Comparison of ENCODE assay signal across 8 cellular contexts in genomic region chr5:142433526-142434321, GRCh38.
A peak's percentile ranks its signal among the peaks of the same experiment; 100 is the strongest.
DNase-seq lines count a peak whose midpoint lies in the region; ATAC-seq and TF ChIP-seq lines count a peak whose summit lies in the region.

No MANE protein-coding gene starts in this region.

- H3K4me3 Mint-ChIP-seq in WTC11: no peak overlapping the region
- H3K4me3 Mint-ChIP-seq in stimulated activated effector memory CD8-positive, alpha-beta T cell treated with anti-CD3 and anti-CD28 coated beads, Interleukin-12 subunit alpha, Interleukin-12 subunit beta, amount 100 ng/mL, for 72 hours: peak overlapping the region; percentile 71

- POLR2A ChIA-PET in WTC11 (lab: Charles Lee): no interaction called here

- no peak for TF ChIP-seq CTCF in right atrium auricular region (IDR thresholded peaks at IDR 0.05)
- no peak for TF ChIP-seq CTCF in WTC11 (IDR thresholded peaks at IDR 0.05)

- intact Hi-C loops in left ventricle myocardium superior (cut with micrococcal nuclease): no loop called here

- H3K27ac ChIP-seq in right atrium auricular region: no peak overlapping the region

- H3K4me3 ChIP-seq in right atrium auricular region: no peak overlapping the region
- no peak overlapping the region for H3K4me3 ChIP-seq in HAP-1

- peaks cover 0 to 24% of the 10 kb centered on the region in 2 donors for H3K4me1 ChIP-seq in right atrium auricular region
- no peaks in the 10 kb centered on the region for H3K4me1 ChIP-seq in HAP-1

- peak overlapping the region; percentile 28; the same call in 1 of the 2 replicates for H3K27ac Mint-ChIP-seq in WTC11
- peak overlapping the region; percentile 92 for H3K27ac Mint-ChIP-seq in stimulated activated effector memory CD8-positive, alpha-beta T cell treated with anti-CD3 and anti-CD28 coated beads, Interleukin-12 subunit alpha, Interleukin-12 subunit beta, amount 100 ng/mL, for 72 hours

- ATAC-seq in left ventricle myocardium superior: peak; percentile 42
- ATAC-seq in WTC11: peak; percentile 18; the same call in 1 of the 2 replicates
- no peak for ATAC-seq in stimulated activated effector memory CD8-positive, alpha-beta T cell treated with anti-CD3 and anti-CD28 coated beads, Interleukin-12 subunit alpha, Interleukin-12 subunit beta, amount 100 ng/mL, for 72 hours

- no peaks in the 10 kb centered on the region for H3K9me3 Mint-ChIP-seq in WTC11
- no peaks in the 10 kb centered on the region for H3K9me3 Mint-ChIP-seq in stimulated activated effector memory CD8-positive, alpha-beta T cell treated with anti-CD3 and anti-CD28 coated beads, Interleukin-12 subunit alpha, Interleukin-12 subunit beta, amount 100 ng/mL, for 72 hours

- CTCF ChIA-PET in WTC11 (lab: Charles Lee): no interaction called here

- H3K36me3 ChIP-seq in right atrium auricular region (no peaks in the 10 kb centered on the region), HAP-1 (replicated peaks) (no peaks in the 10 kb centered on the region)

- H3K4me1 Mint-ChIP-seq in WTC11: peaks cover 49% of the 10 kb centered on the region
- peaks cover 52% of the 10 kb centered on the region for H3K4me1 Mint-ChIP-seq in stimulated activated effector memory CD8-positive, alpha-beta T cell treated with anti-CD3 and anti-CD28 coated beads, Interleukin-12 subunit alpha, Interleukin-12 subunit beta, amount 100 ng/mL, for 72 hours

- no peak for DNase-seq in left ventricle myocardium superior
- no peak for DNase-seq in right atrium auricular region (ENCODE audit: low spot score)
- no peak for DNase-seq in WTC11 (ENCODE audit: low spot score)
- peak; percentile 24 for DNase-seq in glomerular visceral epithelial cell (ENCODE audit: extremely low spot score)
- DNase-seq in stimulated activated effector memory CD8-positive, alpha-beta T cell treated with anti-CD3 and anti-CD28 coated beads, Interleukin-12 subunit alpha, Interleukin-12 subunit beta, amount 100 ng/mL, for 72 hours (ENCODE audit: low spot score in 2 of 2): no peak
- DNase-seq in HAP-1 (ENCODE audit: low spot score in 2 of 2): no peak
- DNase-seq in NCI-H2227 (lab: John Stamatoyannopoulos, UW; ENCODE audit: unreplicated experiment): no peak
- no peak for DNase-seq in MV-4-11 (lab: John Stamatoyannopoulos, UW)

- H3K27me3 ChIP-seq in right atrium auricular region: no peaks in the 10 kb centered on the region
- H3K27me3 ChIP-seq in HAP-1 (ENCODE audit: low read depth): peaks cover 15% of the 10 kb centered on the region; the same call in 1 of the 2 replicates

- H3K9me3 ChIP-seq in right atrium auricular region: no peaks in the 10 kb centered on the region
- no peaks in the 10 kb centered on the region for H3K9me3 ChIP-seq in HAP-1

- in situ Hi-C loops in HAP-1 (cut with MboI; ENCODE audit: low sequenced_read_pairs): no loop called here

- H3K27me3 Mint-ChIP-seq in WTC11 (ENCODE audit: low read depth): peaks cover 3% of the 10 kb centered on the region; the same call in 1 of the 2 replicates

- H3K36me3 Mint-ChIP-seq in WTC11: no peaks in the 10 kb centered on the region
- H3K36me3 Mint-ChIP-seq in stimulated activated effector memory CD8-positive, alpha-beta T cell treated with anti-CD3 and anti-CD28 coated beads, Interleukin-12 subunit alpha, Interleukin-12 subunit beta, amount 100 ng/mL, for 72 hours: no peaks in the 10 kb centered on the region

TF ChIP-seq in WTC11, 78 proteins besides CTCF, POLR2A, EP300 and RAD21 (continues in another document):
- no peak for TF ChIP-seq HMGA2 (CRISPR knock-in tag; IDR thresholded peaks at IDR 0.05)
- TF ChIP-seq PRDM15 (CRISPR knock-in tag; IDR thresholded peaks at IDR 0.05): no peak
- no peak for TF ChIP-seq PRRX2 (CRISPR knock-in tag; IDR thresholded peaks at IDR 0.05)
- no peak for TF ChIP-seq ELF4 (CRISPR knock-in tag; IDR thresholded peaks at IDR 0.05; ENCODE audit: low read depth)
- TF ChIP-seq GABPB1 (CRISPR knock-in tag; IDR thresholded peaks at IDR 0.05): no peak
- TF ChIP-seq E2F5 (CRISPR knock-in tag; IDR thresholded peaks at IDR 0.05): no peak
- TF ChIP-seq ZSCAN18 (CRISPR knock-in tag; IDR thresholded peaks at IDR 0.05): no peak
- no peak for TF ChIP-seq ERG (CRISPR knock-in tag; IDR thresholded peaks at IDR 0.05)
- no peak for TF ChIP-seq NR1H2 (CRISPR knock-in tag; IDR thresholded peaks at IDR 0.05)
- no peak for TF ChIP-seq ZMAT4 (CRISPR knock-in tag; IDR thresholded peaks at IDR 0.05)
- TF ChIP-seq ZNF138 (CRISPR knock-in tag; conservative IDR thresholded peaks at IDR 0.05): no peak
- TF ChIP-seq IRF1 (CRISPR knock-in tag; IDR thresholded peaks at IDR 0.05): no peak
- no peak for TF ChIP-seq ZBTB43 (CRISPR knock-in tag; IDR thresholded peaks at IDR 0.05)
- TF ChIP-seq NFE2L1 (CRISPR knock-in tag; IDR thresholded peaks at IDR 0.05): no peak
